In the genomic region with DNA sequence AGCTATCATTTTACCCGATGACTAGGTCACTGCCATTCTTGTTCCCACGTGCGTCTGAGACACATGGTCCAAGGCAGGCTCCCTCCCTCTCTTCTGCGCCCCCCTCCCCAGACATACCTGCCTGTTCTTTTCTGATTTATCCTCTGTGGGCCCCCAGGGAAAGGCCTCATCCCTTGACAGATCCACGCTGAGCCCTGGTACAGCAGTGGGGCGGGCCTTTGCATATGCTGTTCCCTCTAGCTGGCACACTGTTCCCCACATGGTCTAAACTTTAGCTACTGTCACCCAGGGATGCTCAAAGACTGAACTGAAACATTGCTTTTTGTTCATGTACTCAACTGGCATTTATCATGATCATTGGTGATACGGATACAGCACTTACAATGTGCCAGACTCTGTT, we compare ENCODE assay signal across 1 cellular context.
TF ChIP-seq lines count a peak whose summit lies in the region.

No MANE protein-coding gene starts in this region.

TF ChIP-seq in HepG2, 621 proteins besides CTCF, POLR2A, EP300 and RAD21 (continued from another document):
- TF ChIP-seq, protein P1, sequence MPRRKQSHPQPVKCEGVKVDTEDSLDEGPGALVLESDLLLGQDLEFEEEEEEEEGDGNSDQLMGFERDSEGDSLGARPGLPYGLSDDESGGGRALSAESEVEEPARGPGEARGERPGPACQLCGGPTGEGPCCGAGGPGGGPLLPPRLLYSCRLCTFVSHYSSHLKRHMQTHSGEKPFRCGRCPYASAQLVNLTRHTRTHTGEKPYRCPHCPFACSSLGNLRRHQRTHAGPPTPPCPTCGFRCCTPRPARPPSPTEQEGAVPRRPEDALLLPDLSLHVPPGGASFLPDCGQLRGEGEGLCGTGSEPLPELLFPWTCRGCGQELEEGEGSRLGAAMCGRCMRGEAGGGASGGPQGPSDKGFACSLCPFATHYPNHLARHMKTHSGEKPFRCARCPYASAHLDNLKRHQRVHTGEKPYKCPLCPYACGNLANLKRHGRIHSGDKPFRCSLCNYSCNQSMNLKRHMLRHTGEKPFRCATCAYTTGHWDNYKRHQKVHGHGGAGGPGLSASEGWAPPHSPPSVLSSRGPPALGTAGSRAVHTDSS (CRISPR knock-in tag; conservative IDR thresholded peaks at IDR 0.05) = 0 out of 2 replicates have a peak, but pooled peaks have one; percentile 3
- TF ChIP-seq, protein P2, sequence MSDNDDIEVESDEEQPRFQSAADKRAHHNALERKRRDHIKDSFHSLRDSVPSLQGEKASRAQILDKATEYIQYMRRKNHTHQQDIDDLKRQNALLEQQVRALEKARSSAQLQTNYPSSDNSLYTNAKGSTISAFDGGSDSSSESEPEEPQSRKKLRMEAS (IDR thresholded peaks at IDR 0.05) = 0 out of 2 replicates have a peak, but pooled peaks have one; percentile 16
TF ChIP-seq in HepG2: peak in this region for 4.
